ENCODE assay signal across 9 cellular contexts in genomic region chr1:161115961-161116360, GRCh38. TPM values are rescaled to one million over a fixed set of nuclear protein-coding genes. Genes with fewer than 3 reads are reported as not detected.
DNase-seq lines count a peak whose midpoint lies in the region; ATAC-seq and TF ChIP-seq lines count a peak whose summit lies in the region.
"Not testable (repeated sequence)": the region's sequence is repeated elsewhere in the genome, so short reads cannot be mapped to it uniquely, and the experiment has no call there.
"Had no signal": no experiment of that assay in that cellular context is flagged by ENCODE, and none has a peak within 500 bp of the region (broad histone marks: within the 10 kb centered on the region; RNA-seq: fewer than 3 reads in every experiment).

No MANE protein-coding gene starts in this region.

- H3K27me3 Mint-ChIP-seq in CD14-positive monocyte (ENCODE audit: low read depth in 3 of 3); WTC11 (ENCODE audit: low read depth); activated naive CD8-positive, alpha-beta T cell treated with anti-CD3 and anti-CD28 coated beads for 36 hours; immature natural killer cell (ENCODE audit: low read depth in 3 of 3): not testable (repeated sequence)

- peaks cover 85% of the 10 kb centered on the region for H3K79me2 ChIP-seq in Loucy (ENCODE audit: insufficient read depth, low read length)

- not testable (repeated sequence) for H3K27me3 ChIP-seq in Loucy (ENCODE audit: insufficient read depth, low read length, poor library complexity, severe bottlenecking); psoas muscle (ENCODE audit: insufficient read depth in 3 of 3, low read length in 2 of 3)

- not testable (repeated sequence) for H3K4me3 Mint-ChIP-seq in CD14-positive monocyte
- peak overlapping the region; percentile 96 for H3K4me3 Mint-ChIP-seq in WTC11
- peak overlapping the region; percentile 93 for H3K4me3 Mint-ChIP-seq in activated naive CD8-positive, alpha-beta T cell treated with anti-CD3 and anti-CD28 coated beads for 36 hours
- H3K4me3 Mint-ChIP-seq in immature natural killer cell = peak overlapping the region; percentile 25 to 97 (median 50)

- H2AFZ ChIP-seq in Loucy (ENCODE audit: low read length) = not testable (repeated sequence)

- not testable (repeated sequence) for ATAC-seq in WTC11, psoas muscle

- CTCF ChIA-PET in WTC11 (lab: Charles Lee) = interaction anchor here (0.9 kb wide), 1 partner anchor 85 kb away, joined by 3 read pairs; no protein-coding TSS in a partner anchor

- H3K36me3 ChIP-seq in Loucy (ENCODE audit: insufficient read depth, low read length) (peaks cover 10% of the 10 kb centered on the region; the same call in 1 of the 2 replicates), psoas muscle (ENCODE audit: insufficient read depth in 1 of 2, low read depth in 1 of 2) (peaks cover 3 to 17% of the 10 kb centered on the region in 2 donors)

- H4K20me1 ChIP-seq in Loucy (ENCODE audit: insufficient read depth, low read length, poor library complexity, severe bottlenecking) = peaks cover 46% of the 10 kb centered on the region

- H3K4me1 ChIP-seq in Loucy (ENCODE audit: insufficient read depth, low read length, poor library complexity, severe bottlenecking) = peaks cover 65% of the 10 kb centered on the region
- peaks cover 63% of the 10 kb centered on the region for H3K4me1 ChIP-seq in psoas muscle

- DNase-seq in CD14-positive monocyte (ENCODE audit: low spot score); WTC11 (ENCODE audit: low spot score); activated naive CD8-positive, alpha-beta T cell treated with anti-CD3 and anti-CD28 coated beads for 36 hours; immature natural killer cell; psoas muscle: not testable (repeated sequence)

- 85 to 88% (median 87%) methylated on average over 6 of the region's 6 CpGs for WGBS in psoas muscle, 3 donors

- POLR2A ChIA-PET in WTC11 (lab: Charles Lee) = not testable (repeated sequence)

- not testable (repeated sequence) for TF ChIP-seq CTCF in CD14-positive monocyte (IDR thresholded peaks at IDR 0.05); Loucy (conservative IDR thresholded peaks at IDR 0.05; ENCODE audit: low read length); WTC11 (IDR thresholded peaks at IDR 0.05); psoas muscle (IDR thresholded peaks at IDR 0.05)

- H3K4me3 ChIP-seq in Loucy (ENCODE audit: low read length, poor library complexity, severe bottlenecking) = peak overlapping the region; percentile 96
- H3K4me3 ChIP-seq in psoas muscle = peak overlapping the region; percentile 83

- not testable (repeated sequence) for H3K9me2 ChIP-seq in Loucy (replicated peaks; ENCODE audit: low read depth, low read length)

- H3K4me2 ChIP-seq in Loucy (ENCODE audit: low read depth, low read length, poor library complexity, severe bottlenecking) = peak overlapping the region; percentile 85

- peaks cover 87% of the 10 kb centered on the region for H3K4me1 Mint-ChIP-seq in CD14-positive monocyte
- H3K4me1 Mint-ChIP-seq in WTC11 = peaks cover 28% of the 10 kb centered on the region
- peaks cover 72% of the 10 kb centered on the region for H3K4me1 Mint-ChIP-seq in activated naive CD8-positive, alpha-beta T cell treated with anti-CD3 and anti-CD28 coated beads for 36 hours
- H3K4me1 Mint-ChIP-seq in immature natural killer cell = peaks cover 67 to 80% of the 10 kb centered on the region in 2 donors

- H3K27ac ChIP-seq in psoas muscle = peak overlapping the region; percentile 97

- intact Hi-C loops in CD14-positive monocyte (cut with micrococcal nuclease) = loop anchor here in 1 of 2 donors (5.0 kb wide), 2 partner anchors 36 to 49 kb away; partner anchors contain the start of genes ARHGAP30 and UFC1
- intact Hi-C loops in psoas muscle (cut with DNase I) = not testable (repeated sequence)

- not testable (repeated sequence) for H3K9me3 ChIP-seq in Loucy (ENCODE audit: insufficient read depth, low read depth, low read length); psoas muscle

- H3K27ac Mint-ChIP-seq in CD14-positive monocyte = peak overlapping the region in 6 of 7 donors; percentile 11 to 94 (median 85)
- H3K27ac Mint-ChIP-seq in WTC11 = not testable (repeated sequence)
- H3K27ac Mint-ChIP-seq in activated naive CD8-positive, alpha-beta T cell treated with anti-CD3 and anti-CD28 coated beads for 36 hours = peak overlapping the region; percentile 90
- H3K27ac Mint-ChIP-seq in immature natural killer cell = peak overlapping the region in 5 of 6 donors; percentile 22 to 58 (median 42)

- not testable (repeated sequence) for H3K9me3 Mint-ChIP-seq in CD14-positive monocyte; WTC11; activated naive CD8-positive, alpha-beta T cell treated with anti-CD3 and anti-CD28 coated beads for 36 hours; immature natural killer cell

- H3K36me3 Mint-ChIP-seq in CD14-positive monocyte (peaks cover 11 to 25% of the 10 kb centered on the region in 2 donors), WTC11 (peaks cover 15% of the 10 kb centered on the region)
- H3K36me3 Mint-ChIP-seq in activated naive CD8-positive, alpha-beta T cell treated with anti-CD3 and anti-CD28 coated beads for 36 hours = peaks cover 56% of the 10 kb centered on the region
- not testable (repeated sequence) for H3K36me3 Mint-ChIP-seq in immature natural killer cell

- not testable (repeated sequence) for H3F3A ChIP-seq in Loucy (ENCODE audit: low read depth)

- peak overlapping the region; percentile 25 for H3K9ac ChIP-seq in Loucy (ENCODE audit: low read depth, low read length, poor library complexity, severe bottlenecking)

RNA-seq across cellular contexts. Expression of gene PFDN2, which starts 1.9 kb away (rescaled TPM):
- polyA plus RNA-seq in CD14-positive monocyte (10 to 100 TPM; 59.1 to 65.6 TPM), immature natural killer cell (10 to 100 TPM; 63.4 to 84.4 (median 83.0) TPM), psoas muscle (100 to 1,000 TPM; 191 to 759 (median 235) TPM)
- total RNA-seq in WTC11 (2021) (91.0 to 95.4 TPM (median 92.6 TPM) in 3 replicates), psoas muscle (100 to 1,000 TPM in 3 of 4 donors, 10 to 100 TPM in 1; 60.2 to 144 (median 124) TPM)
- 100 to 1,000 TPM; 141 to 148 TPM for total RNA-seq in activated naive CD8-positive, alpha-beta T cell treated with anti-CD3 and anti-CD28 coated beads for 36 hours

RNA-seq across cellular contexts. Expression of gene NIT1, which starts 1.9 kb away (rescaled TPM):
- 10 to 100 TPM; 28.4 to 35.7 TPM for polyA plus RNA-seq in CD14-positive monocyte
- 44.4 to 47.2 TPM (median 46.5 TPM) in 3 replicates for total RNA-seq in WTC11 (2021)
- 10 to 100 TPM; 34.3 to 39.3 TPM for total RNA-seq in activated naive CD8-positive, alpha-beta T cell treated with anti-CD3 and anti-CD28 coated beads for 36 hours
- polyA plus RNA-seq in immature natural killer cell = 10 to 100 TPM; 17.3 to 21.9 (median 18.2) TPM
- total RNA-seq in psoas muscle = 10 to 100 TPM; 20.1 to 43.8 (median 28.5) TPM
- polyA plus RNA-seq in psoas muscle = 10 to 100 TPM; 24.0 to 39.9 (median 30.7) TPM

RNA-seq across cellular contexts. Expression of gene DEDD, which starts 16.5 kb away (rescaled TPM):
- polyA plus RNA-seq in CD14-positive monocyte (10 to 100 TPM; 40.9 to 42.2 TPM), immature natural killer cell (10 to 100 TPM; 27.5 to 43.8 (median 42.2) TPM), psoas muscle (10 to 100 TPM; 45.8 to 65.4 (median 63.5) TPM)
- total RNA-seq in WTC11 (2021) (39.2 to 43.3 TPM (median 40.0 TPM) in 3 replicates), psoas muscle (10 to 100 TPM; 30.4 to 70.8 (median 51.5) TPM)
- total RNA-seq in activated naive CD8-positive, alpha-beta T cell treated with anti-CD3 and anti-CD28 coated beads for 36 hours = 10 to 100 TPM; 37.4 to 38.7 TPM

RNA-seq across cellular contexts. Expression of gene KLHDC9, which starts 17.8 kb away (rescaled TPM):
- not detected for polyA plus RNA-seq in CD14-positive monocyte
- 5.8 to 8.7 TPM (median 8.7 TPM) in 3 replicates for total RNA-seq in WTC11 (2021)
- under 1 TPM; 0.33 to 0.46 TPM for total RNA-seq in activated naive CD8-positive, alpha-beta T cell treated with anti-CD3 and anti-CD28 coated beads for 36 hours
- under 1 TPM in 1 of 3 donors, not detected in 2; 0.59 TPM for polyA plus RNA-seq in immature natural killer cell
- total RNA-seq in psoas muscle = 1 to 10 TPM; 1.4 to 5.9 (median 3.5) TPM
- polyA plus RNA-seq in psoas muscle = 1 to 10 TPM in 2 of 3 donors, under 1 TPM in 1; 0.34 to 2.7 (median 1.8) TPM

RNA-seq across cellular contexts. Expression of gene NECTIN4, which starts 26.6 kb away (rescaled TPM):
- polyA plus RNA-seq in CD14-positive monocyte (under 1 TPM in 1 of 2 donors, not detected in 1; 0.07 TPM), immature natural killer cell (not detected), psoas muscle (under 1 TPM in 2 of 3 donors, not detected in 1; 0.01 to 0.03 TPM)
- total RNA-seq in WTC11 (2021) (0.46 to 1.7 TPM (median 0.48 TPM) in 3 replicates), psoas muscle (not detected)
- under 1 TPM; 0.12 to 0.16 TPM for total RNA-seq in activated naive CD8-positive, alpha-beta T cell treated with anti-CD3 and anti-CD28 coated beads for 36 hours
- total RNA-seq: H7, liver, right cardiac atrium had no signal
